ENCODE assay signal across 33 cellular contexts in genomic region chr21:26748066-26748465, GRCh38.
"Had no signal": no experiment of that assay in that cellular context is flagged by ENCODE, and none has a peak within 500 bp of the region (broad histone marks: within the 10 kb centered on the region; RNA-seq: fewer than 3 reads in every experiment).

No MANE protein-coding gene starts in this region.

- H3K4me3 ChIP-seq: MG63 had no signal

- H3K9me3 ChIP-seq: MG63 had no signal

- H3K36me3 ChIP-seq: MG63 had no signal

- DNase-seq: Karpas-422, Kasumi-1, MG63, MM.1S, NCI-H1048, NCI-H1092, NCI-H1092 treated with DMSO at 0.1 percent for 48 hours, NCI-H1105, NCI-H1105 treated with DMSO at 0.1 percent for 48 hours, NCI-H1417, NCI-H1417 treated with DMSO at 0.1 percent for 48 hours, NCI-H1436, NCI-H1436 treated with DMSO at 0.1 percent for 48 hours, NCI-H146, NCI-H1694, NCI-H1694 treated with DMSO at 0.1 percent for 48 hours, NCI-H187, NCI-H187 treated with DMSO at 0.1 percent for 48 hours, NCI-H1930, NCI-H2029, NCI-H2029 treated with DMSO at 0.1 percent for 48 hours, NCI-H2081, NCI-H2081 treated with DMSO at 0.1 percent for 48 hours, NCI-H2107, NCI-H2171, NCI-H2171 treated with DMSO at 0.1 percent for 48 hours, NCI-H2227 treated with DMSO at 0.1 percent for 48 hours, NCI-H226, NCI-H345, NCI-H446, NCI-H446 treated with DMSO at 0.1 percent for 48 hours, NCI-H510A, NCI-H510A treated with DMSO at 0.1 percent for 48 hours had no signal
